17 cellular contexts compared by ENCODE assay signal in the genomic region with DNA sequence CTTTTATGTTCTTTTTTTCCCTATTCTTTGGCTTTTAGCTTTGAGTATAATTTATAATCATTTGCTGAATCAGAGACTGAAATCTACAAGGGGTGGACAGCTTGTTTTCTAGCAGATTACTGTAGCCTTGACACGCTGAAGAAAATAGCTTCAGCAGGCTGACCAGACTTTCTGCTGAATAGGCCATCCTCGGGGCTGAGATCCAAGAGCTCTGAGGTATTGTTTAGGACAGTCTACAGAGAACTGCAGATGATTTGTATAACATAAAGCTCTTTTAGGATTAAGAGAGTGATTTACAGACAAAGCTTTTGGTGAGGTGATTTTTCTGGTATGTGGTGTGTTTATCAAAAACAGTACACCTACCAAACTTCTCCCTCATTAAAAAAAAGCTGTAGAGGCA. TPM values are rescaled to one million over a fixed set of nuclear protein-coding genes. Genes with fewer than 3 reads are reported as not detected.
DNase-seq lines count a peak whose midpoint lies in the region; ATAC-seq, FAIRE-seq and TF ChIP-seq lines count a peak whose summit lies in the region.
"Had no signal": no experiment of that assay in that cellular context is flagged by ENCODE, and none has a peak within 500 bp of the region (broad histone marks: within the 10 kb centered on the region; RNA-seq: fewer than 3 reads in every experiment).

No MANE protein-coding gene starts in this region.

- no peak for FAIRE-seq in endothelial cell of umbilical vein (lab: Jason Lieb, UNC)
- FAIRE-seq: urothelium cell line had no signal

- no peak overlapping the region for H2BK5ac ChIP-seq in mesenchymal stem cell (ENCODE audit: low read depth, low read length, poor library complexity, severe bottlenecking)

- peak overlapping the region in 2 of 6 donors; percentile 25 to 43 for H3K27ac Mint-ChIP-seq in immature natural killer cell
- H3K27ac Mint-ChIP-seq in activated CD4-positive, alpha-beta T cell treated with anti-CD3 and anti-CD28 coated beads, Interleukin-2, amount 10 ng/mL, durations not matched to agents 7 days and 5 days, result no peak overlapping the region
- H3K27ac Mint-ChIP-seq: activated CD4-positive, alpha-beta memory T cell treated with anti-CD3 and anti-CD28 coated beads for 36 hours had no signal

- no peaks in the 10 kb centered on the region for H3K36me3 ChIP-seq in left ventricle myocardium inferior
- no peaks in the 10 kb centered on the region for H3K36me3 ChIP-seq in endothelial cell of umbilical vein (ENCODE audit: control insufficient read depth in 2 of 2, extremely low read depth in 1 of 2, insufficient read depth in 2 of 2, low read length in 2 of 2)
- H3K36me3 ChIP-seq in mesenchymal stem cell (ENCODE audit: control insufficient read depth in 1 of 2, insufficient read depth in 2 of 2, low read depth in 1 of 2, low read length in 2 of 2), result peaks cover 0 to 11% of the 10 kb centered on the region in 2 experiments
- no peaks in the 10 kb centered on the region for H3K36me3 ChIP-seq in uterus
- H3K36me3 ChIP-seq: gastrocnemius medialis, Peyer's patch had no signal

- no peak for ATAC-seq in Right ventricle myocardium inferior
- ATAC-seq in HG03520 (IDR thresholded peaks at IDR 0.05; ENCODE audit: unreplicated experiment), result no peak
- ATAC-seq: gastrocnemius medialis had no signal

- peaks cover 44 to 85% of the 10 kb centered on the region in 2 donors for H3K4me1 Mint-ChIP-seq in immature natural killer cell
- H3K4me1 Mint-ChIP-seq in activated CD4-positive, alpha-beta T cell treated with anti-CD3 and anti-CD28 coated beads, Interleukin-2, amount 10 ng/mL, durations not matched to agents 7 days and 5 days, result peaks cover 30% of the 10 kb centered on the region

- H3K14ac ChIP-seq in mesenchymal stem cell (ENCODE audit: low read length in 2 of 2), result no peak overlapping the region

- TF ChIP-seq CTCF in left ventricle myocardium inferior (IDR thresholded peaks at IDR 0.05; ENCODE audit: borderline replicate concordance) (no peak), endothelial cell of umbilical vein (IDR thresholded peaks at IDR 0.05; ENCODE audit: extremely low read depth in 1 of 2, insufficient read depth in 1 of 2, low read depth in 1 of 2, low read length in 2 of 2) (no peak), uterus (IDR thresholded peaks at IDR 0.05) (no peak)

- peaks cover 2% of the 10 kb centered on the region for H4K20me1 ChIP-seq in endothelial cell of umbilical vein (replicated peaks; ENCODE audit: control insufficient read depth, extremely low read depth, insufficient read depth, low read length)

- peaks cover 10% of the 10 kb centered on the region for H3K79me1 ChIP-seq in mesenchymal stem cell (replicated peaks; ENCODE audit: low read length, poor library complexity, severe bottlenecking)

- H2BK12ac ChIP-seq in mesenchymal stem cell (ENCODE audit: low read length in 2 of 2), result no peak overlapping the region

- no peaks in the 10 kb centered on the region for H3K9me1 ChIP-seq in endothelial cell of umbilical vein (replicated peaks; ENCODE audit: control insufficient read depth, extremely low read depth, insufficient read depth, low read length)

- H3K9me3 Mint-ChIP-seq in immature natural killer cell, result no peaks in the 10 kb centered on the region
- no peaks in the 10 kb centered on the region for H3K9me3 Mint-ChIP-seq in activated CD4-positive, alpha-beta T cell treated with anti-CD3 and anti-CD28 coated beads, Interleukin-2, amount 10 ng/mL, durations not matched to agents 7 days and 5 days
- H3K9me3 Mint-ChIP-seq: activated CD4-positive, alpha-beta memory T cell treated with anti-CD3 and anti-CD28 coated beads for 36 hours had no signal

- CTCF ChIA-PET in endothelial cell of umbilical vein (lab: Charles Lee), result interaction anchor here (0.7 to 2.0 kb wide), 11 partner anchors 10 to 188 kb away, joined by 3 to 10 read pairs (median 3); a partner anchor contains a TSS
- CTCF ChIA-PET in activated CD4-positive, alpha-beta T cell treated with anti-CD3 and anti-CD28 coated beads, Interleukin-2, amount 10 ng/mL, durations not matched to agents 7 days and 5 days (lab: Charles Lee), result interaction anchor here (0.8 to 2.3 kb wide), 3 partner anchors 8 to 13 kb away, joined by 3 to 6 read pairs (median 3); no protein-coding TSS in a partner anchor

- POLR2A ChIA-PET in endothelial cell of umbilical vein (lab: Charles Lee), result interaction anchor here (0.5 to 1.0 kb wide), 2 partner anchors 11 to 18 kb away, joined by 3 read pairs; a partner anchor contains a TSS
- POLR2A ChIA-PET in activated CD4-positive, alpha-beta T cell treated with anti-CD3 and anti-CD28 coated beads, Interleukin-2, amount 10 ng/mL, durations not matched to agents 7 days and 5 days (lab: Charles Lee), result no interaction called here

- H2BK120ac ChIP-seq in mesenchymal stem cell (ENCODE audit: low read depth, low read length), result no peak overlapping the region

- WGBS in mesenchymal stem cell, result 81% methylated on average over 2 of the region's 2 CpGs

- no TSS peak for BruUV-seq in endothelial cell of umbilical vein (replicated peaks; lab: Mats Ljungman, UMichigan)

- no peak overlapping the region for H3K18ac ChIP-seq in mesenchymal stem cell (ENCODE audit: low read depth in 1 of 2, low read length in 2 of 2)

- no peak overlapping the region for H4K91ac ChIP-seq in mesenchymal stem cell (ENCODE audit: low read length)

- no peaks in the 10 kb centered on the region for H3K36me3 Mint-ChIP-seq in immature natural killer cell
- peaks cover 18% of the 10 kb centered on the region for H3K36me3 Mint-ChIP-seq in activated CD4-positive, alpha-beta T cell treated with anti-CD3 and anti-CD28 coated beads, Interleukin-2, amount 10 ng/mL, durations not matched to agents 7 days and 5 days (ENCODE audit: low read depth)

- no peak overlapping the region for H2AK5ac ChIP-seq in mesenchymal stem cell (ENCODE audit: low read length, severe bottlenecking)

- no peak overlapping the region for H4K8ac ChIP-seq in mesenchymal stem cell (ENCODE audit: low read length)

- DNase-seq in left ventricle myocardium inferior (no peak), Right ventricle myocardium inferior (ENCODE audit: missing footprints) (no peak), endothelial cell of umbilical vein (ENCODE audit: low read depth, low spot score) (peak; percentile 42), mesenchymal stem cell (peak; percentile 26), uterus (peak in 1 of 2 donors; percentile 24), immature natural killer cell (no peak)
- no peak for DNase-seq in activated CD4-positive, alpha-beta T cell treated with anti-CD3 and anti-CD28 coated beads, Interleukin-2, amount 10 ng/mL, durations not matched to agents 7 days and 5 days
- DNase-seq: ACHN; activated CD4-positive, alpha-beta memory T cell treated with anti-CD3 and anti-CD28 coated beads for 36 hours; activated gamma-delta T cell treated with Interleukin-2 at 50 U/mL for 16 hours; DMS153; gastrocnemius medialis; NCI-H446 treated with DMSO at 0.1 percent for 48 hours; Peyer's patch; stimulated activated CD4-positive, alpha-beta T cell treated with anti-CD3 and anti-CD28 coated beads, Interleukin-12 subunit alpha, Interleukin-12 subunit beta, amount 100 ng/mL, for 4 hours had no signal

- TF ChIP-seq POLR2A in endothelial cell of umbilical vein (IDR thresholded peaks at IDR 0.05; ENCODE audit: low read depth, low read length) (no peak), uterus (IDR thresholded peaks at IDR 0.05) (no peak)

- peaks cover 0 to 2% (median 0%) of the 10 kb centered on the region in 3 donors for H3K27me3 Mint-ChIP-seq in immature natural killer cell (ENCODE audit: low read depth in 3 of 3)
- H3K27me3 Mint-ChIP-seq in activated CD4-positive, alpha-beta T cell treated with anti-CD3 and anti-CD28 coated beads, Interleukin-2, amount 10 ng/mL, durations not matched to agents 7 days and 5 days, result no peaks in the 10 kb centered on the region
- H3K27me3 Mint-ChIP-seq: activated CD4-positive, alpha-beta memory T cell treated with anti-CD3 and anti-CD28 coated beads for 36 hours had no signal

- dilution Hi-C loops in endothelial cell of umbilical vein (cut with MboI; ENCODE audit: extremely low pct_ligation_motif_present, low sequenced_read_pairs), result no loop called here

- intact Hi-C loops in left ventricle myocardium inferior (cut with micrococcal nuclease), result no loop called here
- intact Hi-C loops in Right ventricle myocardium inferior (cut with DNase I), result no loop called here
- intact Hi-C loops in endothelial cell of umbilical vein (cut with micrococcal nuclease), result no loop called here
- intact Hi-C loops in uterus (cut with DNase I; ENCODE audit: low total_unique reads), result no loop called here

- no peak overlapping the region for H2BK15ac ChIP-seq in mesenchymal stem cell (ENCODE audit: low read depth, poor library complexity, severe bottlenecking)

- H3K27me3 ChIP-seq in left ventricle myocardium inferior (ENCODE audit: low read depth) (no peaks in the 10 kb centered on the region), endothelial cell of umbilical vein (ENCODE audit: control insufficient read depth in 2 of 2, insufficient read depth in 2 of 2, low read length in 2 of 2) (no peaks in the 10 kb centered on the region), mesenchymal stem cell (ENCODE audit: control insufficient read depth in 1 of 2, insufficient read depth in 1 of 2, low read length in 2 of 2) (no peaks in the 10 kb centered on the region), uterus (no peaks in the 10 kb centered on the region)
- H3K27me3 ChIP-seq: gastrocnemius medialis, Peyer's patch had no signal

- H3K4me3 Mint-ChIP-seq in immature natural killer cell, result no peak overlapping the region
- no peak overlapping the region for H3K4me3 Mint-ChIP-seq in activated CD4-positive, alpha-beta T cell treated with anti-CD3 and anti-CD28 coated beads, Interleukin-2, amount 10 ng/mL, durations not matched to agents 7 days and 5 days
- H3K4me3 Mint-ChIP-seq: activated CD4-positive, alpha-beta memory T cell treated with anti-CD3 and anti-CD28 coated beads for 36 hours had no signal

- H3K4ac ChIP-seq in mesenchymal stem cell (ENCODE audit: low read depth in 1 of 2, low read length in 2 of 2), result no peak overlapping the region

- H3K23ac ChIP-seq in mesenchymal stem cell (ENCODE audit: low read length in 2 of 2), result no peak overlapping the region

- H3K4me1 ChIP-seq in left ventricle myocardium inferior (peaks cover 49% of the 10 kb centered on the region), endothelial cell of umbilical vein (ENCODE audit: control insufficient read depth, extremely low read depth, insufficient read depth, low read length) (peaks cover 23% of the 10 kb centered on the region), mesenchymal stem cell (ENCODE audit: control insufficient read depth, insufficient read depth, low read depth, low read length) (no peaks in the 10 kb centered on the region), uterus (peaks cover 0 to 7% of the 10 kb centered on the region in 2 donors)

- H3K27ac ChIP-seq in left ventricle myocardium inferior (replicated peaks) (peak overlapping the region; percentile 34), endothelial cell of umbilical vein (ENCODE audit: insufficient read depth, low read depth, low read length) (no peak overlapping the region), mesenchymal stem cell (ENCODE audit: low read length, poor library complexity, severe bottlenecking) (no peak overlapping the region), uterus (peak overlapping the region; percentile 41 to 67)

- H2AFZ ChIP-seq in endothelial cell of umbilical vein (ENCODE audit: low read depth, low read length), result no peak overlapping the region
- no peak overlapping the region for H2AFZ ChIP-seq in mesenchymal stem cell (ENCODE audit: low read depth, low read length)

- H3K4me2 ChIP-seq in endothelial cell of umbilical vein (ENCODE audit: insufficient read depth, low read length) (peak overlapping the region; percentile 42), mesenchymal stem cell (ENCODE audit: low read length, poor library complexity, severe bottlenecking) (no peak overlapping the region)

- H3K9me3 ChIP-seq in left ventricle myocardium inferior (replicated peaks) (no peaks in the 10 kb centered on the region), endothelial cell of umbilical vein (replicated peaks; ENCODE audit: control insufficient read depth, insufficient read depth, low read length) (no peaks in the 10 kb centered on the region), mesenchymal stem cell (ENCODE audit: control insufficient read depth, low read length) (no peaks in the 10 kb centered on the region), uterus (no peaks in the 10 kb centered on the region)
- H3K9me3 ChIP-seq: gastrocnemius medialis, Peyer's patch had no signal

- H3K4me3 ChIP-seq in left ventricle myocardium inferior (no peak overlapping the region), endothelial cell of umbilical vein (replicated peaks in 1 of 3; ENCODE audit: insufficient read depth in 1 of 3, low read depth in 1 of 3, low read length in 3 of 3) (no peak overlapping the region), mesenchymal stem cell (ENCODE audit: insufficient read depth in 1 of 2, low read depth in 1 of 2, low read length in 2 of 2) (no peak overlapping the region), uterus (no peak overlapping the region)
- H3K4me3 ChIP-seq: gastrocnemius medialis, Peyer's patch had no signal

- no peak overlapping the region for H3K9ac ChIP-seq in endothelial cell of umbilical vein (replicated peaks; ENCODE audit: extremely low read depth, insufficient read depth, low read length)
- peak overlapping the region; percentile 44 for H3K9ac ChIP-seq in mesenchymal stem cell (ENCODE audit: low read length)

- peaks cover 20% of the 10 kb centered on the region for H3K79me2 ChIP-seq in endothelial cell of umbilical vein (ENCODE audit: control insufficient read depth, insufficient read depth, low read length)

RNA-seq across cellular contexts. Expression of a gene that starts 16.8 kb away (rescaled TPM):
- total RNA-seq in left ventricle myocardium inferior (73.5 TPM), Right ventricle myocardium inferior (89.1 TPM), endothelial cell of umbilical vein (104 and 111 TPM in 2 replicates), uterus (10 to 100 TPM; 25.9 to 94.9 (median 64.0) TPM)
- polyA plus RNA-seq in endothelial cell of umbilical vein (78.1 and 90.7 TPM in 2 replicates), immature natural killer cell (100 to 1,000 TPM in 1 of 3 donors, 10 to 100 TPM in 2; 66.9 to 109 (median 87.7) TPM)
- 121 and 122 TPM in 2 replicates for polyA plus RNA-seq in endothelial cell of umbilical vein (2011; cell fraction: cytosol; rRNA removed)
- polyA plus RNA-seq in endothelial cell of umbilical vein (2011; cell fraction: nucleus; rRNA removed), result 79.7 and 90.2 TPM in 2 replicates
- polyA plus RNA-seq in endothelial cell of umbilical vein (2012), result 139 and 175 TPM in 2 replicates
- polyA minus RNA-seq in endothelial cell of umbilical vein, result 33.9 and 38.6 TPM in 2 replicates
- 30.8 TPM for polyA minus RNA-seq in endothelial cell of umbilical vein (2011; cell fraction: cytosol; rRNA and poly(A)+ RNA removed)
- polyA minus RNA-seq in endothelial cell of umbilical vein (2011; cell fraction: nucleus; rRNA and poly(A)+ RNA removed), result 26.5 and 28.6 TPM in 2 replicates
- polyA plus RNA-seq in mesenchymal stem cell (2013, experiment 1 of 2), result 215 TPM
- polyA plus RNA-seq in mesenchymal stem cell (2013, experiment 2 of 2), result 218 TPM
- total RNA-seq in activated CD4-positive, alpha-beta T cell treated with anti-CD3 and anti-CD28 coated beads, Interleukin-2, amount 10 ng/mL, durations not matched to agents 7 days and 5 days, result 100 to 1,000 TPM; 142 to 169 TPM

RNA-seq across cellular contexts. Expression of a gene that starts 18.2 kb away (rescaled TPM):
- 11.2 TPM for total RNA-seq in left ventricle myocardium inferior
- 11.4 TPM for total RNA-seq in Right ventricle myocardium inferior
- total RNA-seq in endothelial cell of umbilical vein, result 9.1 and 9.9 TPM in 2 replicates
- polyA plus RNA-seq in endothelial cell of umbilical vein, result 5.9 and 7.0 TPM in 2 replicates
- 6.4 and 6.8 TPM in 2 replicates for polyA plus RNA-seq in endothelial cell of umbilical vein (2011; cell fraction: cytosol; rRNA removed)
- polyA plus RNA-seq in endothelial cell of umbilical vein (2011; cell fraction: nucleus; rRNA removed), result 7.8 and 9.0 TPM in 2 replicates
- polyA plus RNA-seq in endothelial cell of umbilical vein (2012), result 7.7 and 9.7 TPM in 2 replicates
- 19.0 and 19.5 TPM in 2 replicates for polyA minus RNA-seq in endothelial cell of umbilical vein
- polyA minus RNA-seq in endothelial cell of umbilical vein (2011; cell fraction: cytosol; rRNA and poly(A)+ RNA removed), result 7.3 TPM
- 15.2 and 18.2 TPM in 2 replicates for polyA minus RNA-seq in endothelial cell of umbilical vein (2011; cell fraction: nucleus; rRNA and poly(A)+ RNA removed)
- polyA plus RNA-seq in mesenchymal stem cell (2013, experiment 1 of 2), result 5.6 TPM
- polyA plus RNA-seq in mesenchymal stem cell (2013, experiment 2 of 2), result 5.7 TPM
- total RNA-seq in uterus, result 10 to 100 TPM in 1 of 4 donors, 1 to 10 TPM in 3; 1.5 to 13.2 (median 8.2) TPM
- polyA plus RNA-seq in immature natural killer cell, result 1 to 10 TPM; 1.5 to 4.0 (median 2.8) TPM
- total RNA-seq in activated CD4-positive, alpha-beta T cell treated with anti-CD3 and anti-CD28 coated beads, Interleukin-2, amount 10 ng/mL, durations not matched to agents 7 days and 5 days, result 1 to 10 TPM; 7.6 to 9.5 TPM

Comparison
In these comparisons a context has a peak if more than half of its experiments do, and no peak if none do; other contexts are left out.
1. DNase-seq: peak in endothelial cell of umbilical vein (single experiment) and mesenchymal stem cell (single experiment); none in left ventricle myocardium inferior (single experiment), Right ventricle myocardium inferior (single experiment), immature natural killer cell (0 of 3) and activated CD4-positive, alpha-beta T cell treated with anti-CD3 and anti-CD28 coated beads, Interleukin-2, amount 10 ng/mL, durations not matched to agents 7 days and 5 days (single experiment).
2. H3K27ac ChIP-seq: peak in left ventricle myocardium inferior (single experiment) and uterus (2 of 2); none in endothelial cell of umbilical vein (single experiment) and mesenchymal stem cell (single experiment).